13 cellular contexts compared by ENCODE assay signal in genomic region chr4:184421558-184422155, GRCh38. TPM values are rescaled to one million over a fixed set of nuclear protein-coding genes. Genes with fewer than 3 reads are reported as not detected.
DNase-seq lines count a peak whose midpoint lies in the region; ATAC-seq, FAIRE-seq and TF ChIP-seq lines count a peak whose summit lies in the region.
"Had no signal": no experiment of that assay in that cellular context is flagged by ENCODE, and none has a peak within 500 bp of the region (broad histone marks: within the 10 kb centered on the region; RNA-seq: fewer than 3 reads in every experiment).

No MANE protein-coding gene starts in this region.

- peaks cover 10% of the 10 kb centered on the region for H3K36me3 ChIP-seq in CD4-positive, alpha-beta memory T cell (ENCODE audit: insufficient read depth, low read length)
- H3K36me3 ChIP-seq: breast epithelium had no signal

- DNase-seq in CD4-positive, alpha-beta memory T cell = peak in 1 of 5 donors; percentile 24
- DNase-seq in GM19239 (ENCODE audit: insufficient read length, low spot score) = no peak
- no peak for DNase-seq in endothelial cell (ENCODE audit: low spot score)
- DNase-seq in NCI-H2029 (lab: John Stamatoyannopoulos, UW) = no peak
- DNase-seq in NCI-H2029 treated with DMSO at 0.1 percent for 48 hours (lab: John Stamatoyannopoulos, UW) = no peak
- DNase-seq: C1 segment of cervical spinal cord, GDM1, PC-9 had no signal

- H3K27ac Mint-ChIP-seq in CD4-positive, alpha-beta memory T cell = peak overlapping the region; percentile 94 to 98 (median 96)
- H3K27ac Mint-ChIP-seq in T-helper 1 cell treated with Interleukin-12 subunit alpha and Interleukin-12 subunit beta and Interleukin-4 antibody, amounts not matched to agents 30 μg/mL and 1 μg/mL, for 36 hours = peak overlapping the region; percentile 94
- no peak overlapping the region for H3K27ac Mint-ChIP-seq in endothelial cell (ENCODE audit: unreplicated experiment)

- peak overlapping the region; percentile 25 for H3K4me3 ChIP-seq in CD4-positive, alpha-beta memory T cell (ENCODE audit: low read length in 2 of 2)
- H3K4me3 ChIP-seq: breast epithelium, HAP-1, PC-9 had no signal

- H3K4me1 ChIP-seq in CD4-positive, alpha-beta memory T cell (ENCODE audit: insufficient read depth, low read length) = peaks cover 62% of the 10 kb centered on the region
- H3K4me1 ChIP-seq: HAP-1 had no signal

- H3K9me3 ChIP-seq in CD4-positive, alpha-beta memory T cell (ENCODE audit: control insufficient read depth in 1 of 2, low read length in 2 of 2) = peaks cover 0 to 3% of the 10 kb centered on the region in 2 donors
- H3K9me3 ChIP-seq: breast epithelium, HAP-1 had no signal

- H3K27me3 Mint-ChIP-seq in CD4-positive, alpha-beta memory T cell = no peaks in the 10 kb centered on the region
- H3K27me3 Mint-ChIP-seq in T-helper 1 cell treated with Interleukin-12 subunit alpha and Interleukin-12 subunit beta and Interleukin-4 antibody, amounts not matched to agents 30 μg/mL and 1 μg/mL, for 36 hours (ENCODE audit: low read depth) = no peaks in the 10 kb centered on the region
- H3K27me3 Mint-ChIP-seq in endothelial cell (ENCODE audit: unreplicated experiment) = peaks cover 2% of the 10 kb centered on the region

- peaks cover 54 to 87% (median 73%) of the 10 kb centered on the region in 4 donors for H3K4me1 Mint-ChIP-seq in CD4-positive, alpha-beta memory T cell
- H3K4me1 Mint-ChIP-seq in T-helper 1 cell treated with Interleukin-12 subunit alpha and Interleukin-12 subunit beta and Interleukin-4 antibody, amounts not matched to agents 30 μg/mL and 1 μg/mL, for 36 hours (ENCODE audit: low read depth) = peaks cover 69% of the 10 kb centered on the region
- no peaks in the 10 kb centered on the region for H3K4me1 Mint-ChIP-seq in endothelial cell (ENCODE audit: unreplicated experiment)

- intact Hi-C loops in CD4-positive, alpha-beta memory T cell (cut with micrococcal nuclease) = loop anchor here (2.0 kb wide), 1 partner anchor 31 kb away; no protein-coding TSS in a partner anchor

- no peak for ATAC-seq in HG02623 (IDR thresholded peaks at IDR 0.05; ENCODE audit: unreplicated experiment)
- no peak for ATAC-seq in HG03139 (IDR thresholded peaks at IDR 0.05; ENCODE audit: unreplicated experiment)

- peak overlapping the region; percentile 52 to 85 (median 78) for H3K4me3 Mint-ChIP-seq in CD4-positive, alpha-beta memory T cell
- H3K4me3 Mint-ChIP-seq in T-helper 1 cell treated with Interleukin-12 subunit alpha and Interleukin-12 subunit beta and Interleukin-4 antibody, amounts not matched to agents 30 μg/mL and 1 μg/mL, for 36 hours = peak overlapping the region; percentile 69
- peak overlapping the region; percentile 35 for H3K4me3 Mint-ChIP-seq in endothelial cell (ENCODE audit: unreplicated experiment)

- no peaks in the 10 kb centered on the region for H3K27me3 ChIP-seq in CD4-positive, alpha-beta memory T cell (ENCODE audit: insufficient read depth, low read length)
- H3K27me3 ChIP-seq: breast epithelium had no signal

- peak overlapping the region; percentile 66 for H3K27ac ChIP-seq in CD4-positive, alpha-beta memory T cell (ENCODE audit: low read depth, low read length)
- H3K27ac ChIP-seq: breast epithelium, PC-9 had no signal

- no peak for TF ChIP-seq CTCF in endothelial cell (IDR thresholded peaks at IDR 0.05; ENCODE audit: unreplicated experiment)

- POLR2A ChIA-PET in CD4-positive, alpha-beta memory T cell (lab: Charles Lee; ENCODE audit: partially characterized antibody) = interaction anchor here (0.7 to 4.5 kb wide), 11 partner anchors 9 to 228 kb away, joined by 3 to 23 read pairs (median 5); partner anchors contain the start of genes CASP3, IRF2 and PRIMPOL

- CTCF ChIA-PET in CD4-positive, alpha-beta memory T cell (lab: Charles Lee; ENCODE audit: partially characterized antibody) = interaction anchor here (1.1 to 2.1 kb wide), 3 partner anchors 12 to 113 kb away, joined by 3 to 8 read pairs (median 5); no protein-coding TSS in a partner anchor

- peaks cover 0 to 6% (median 1%) of the 10 kb centered on the region in 8 donors for H3K9me3 Mint-ChIP-seq in CD4-positive, alpha-beta memory T cell
- H3K9me3 Mint-ChIP-seq in T-helper 1 cell treated with Interleukin-12 subunit alpha and Interleukin-12 subunit beta and Interleukin-4 antibody, amounts not matched to agents 30 μg/mL and 1 μg/mL, for 36 hours = peaks cover 11% of the 10 kb centered on the region
- no peaks in the 10 kb centered on the region for H3K9me3 Mint-ChIP-seq in endothelial cell (ENCODE audit: unreplicated experiment)

- FAIRE-seq in GM19239 (lab: Jason Lieb, UNC) = peak; percentile 98

- H3K36me3 Mint-ChIP-seq in CD4-positive, alpha-beta memory T cell = peaks cover 43 to 77% of the 10 kb centered on the region in 2 donors
- peaks cover 71% of the 10 kb centered on the region for H3K36me3 Mint-ChIP-seq in T-helper 1 cell treated with Interleukin-12 subunit alpha and Interleukin-12 subunit beta and Interleukin-4 antibody, amounts not matched to agents 30 μg/mL and 1 μg/mL, for 36 hours (ENCODE audit: low read depth)
- peaks cover 58% of the 10 kb centered on the region for H3K36me3 Mint-ChIP-seq in endothelial cell (ENCODE audit: low read depth, unreplicated experiment)

RNA-seq across cellular contexts. Expression of gene IRF2, which starts 52.7 kb away (rescaled TPM):
- 10 to 100 TPM; 66.7 to 70.4 TPM for total RNA-seq in CD4-positive, alpha-beta memory T cell
- polyA plus RNA-seq in CD4-positive, alpha-beta memory T cell = 10 to 100 TPM; 72.6 to 87.2 TPM
- total RNA-seq in endothelial cell (ENCODE audit: unreplicated experiment) = 27.6 TPM
